8 cellular contexts compared by ENCODE assay signal in the genomic region with DNA sequence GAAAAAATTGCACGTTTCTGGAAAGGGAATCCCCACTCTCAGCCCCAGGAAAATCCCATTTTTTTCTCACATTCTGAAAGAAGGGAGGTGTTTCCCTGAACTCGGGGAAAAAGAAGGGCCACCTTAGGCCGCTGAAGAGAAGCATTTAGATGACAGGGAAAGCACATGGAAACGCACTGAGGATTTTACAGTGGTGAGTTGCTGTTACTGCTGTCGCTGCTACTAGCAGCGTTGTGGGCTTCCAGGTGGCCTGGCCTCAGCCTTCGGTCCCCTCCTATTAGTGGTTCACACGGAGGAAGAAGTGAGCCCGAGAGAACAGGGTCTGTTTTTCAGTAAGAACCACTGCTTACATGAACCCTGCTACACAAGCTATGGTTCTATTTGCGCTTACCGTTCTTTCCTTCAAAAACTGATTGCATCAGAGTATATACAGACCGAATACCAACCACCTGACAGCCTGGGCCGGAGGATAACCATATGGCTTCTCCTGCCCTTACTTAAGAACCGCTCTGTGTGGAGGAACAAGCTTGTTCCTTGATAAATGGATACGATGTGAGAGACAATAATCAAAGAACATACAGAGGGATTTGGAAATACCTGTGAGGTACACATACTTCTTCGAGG. TPM values are rescaled to one million over a fixed set of nuclear protein-coding genes. Genes with fewer than 3 reads are reported as not detected.
DNase-seq lines count a peak whose midpoint lies in the region; ATAC-seq, FAIRE-seq and TF ChIP-seq lines count a peak whose summit lies in the region.

No MANE protein-coding gene starts in this region.

- H3K9ac ChIP-seq in GM12878 (ENCODE audit: control insufficient read depth, insufficient read depth, low read length), result no peak overlapping the region

- H3K4me3 ChIP-seq in AG04449 (ENCODE audit: low read depth, low read length), result peak overlapping the region; percentile 61
- H3K4me3 ChIP-seq in GM12878, result no peak overlapping the region
- peak overlapping the region; percentile 47 to 57 (median 57) for H3K4me3 ChIP-seq in thyroid gland (replicated peaks in 1 of 3)

- TF ChIP-seq EP300 in GM12878 (IDR thresholded peaks at IDR 0.05; ENCODE audit: borderline replicate concordance in 1 of 2, control insufficient read depth in 1 of 2, low read depth in 2 of 2, low read length in 2 of 2), result no peak

- H4K20me1 ChIP-seq in GM12878 (ENCODE audit: control insufficient read depth, insufficient read depth), result no peaks in the 10 kb centered on the region

- no peak overlapping the region for H2AFZ ChIP-seq in GM12878 (ENCODE audit: control insufficient read depth, low read depth, low read length)

- no peak for DNase-seq in AG04449 (ENCODE audit: low read depth, low spot score)
- no peak for DNase-seq in GM12878 (ENCODE audit: low read depth, low spot score)
- DNase-seq in left lobe of liver (ENCODE audit: low spot score), result peak; percentile 48
- DNase-seq in thyroid gland, result peak in 1 of 2 donors; percentile 22
- no peak for DNase-seq in NCI-H2171 (lab: John Stamatoyannopoulos, UW)
- DNase-seq in hepatic stellate cell (ENCODE audit: low spot score), result no peak
- DNase-seq in hippocampal formation (lab: John Stamatoyannopoulos, UW), result no peak

- intact Hi-C loops in GM12878 (cut with micrococcal nuclease; ENCODE audit: unreplicated experiment), result no loop called here
- intact Hi-C loops in thyroid gland (cut with DNase I), result no loop called here

- CTCF ChIA-PET in AG04449 (lab: Yijun Ruan, JAX), result no interaction called here
- CTCF ChIA-PET in GM12878 (lab: Yijun Ruan, JAX), result interaction anchor here (0.6 kb wide), 1 partner anchor 38 kb away, joined by 3 read pairs; no protein-coding TSS in a partner anchor

- in situ Hi-C loops in GM12878 (cut with MboI), result no loop called here

- no peak for TF ChIP-seq RAD21 in GM12878 (IDR thresholded peaks at IDR 0.05; ENCODE audit: insufficient read depth, low read depth, low read length)

- BruUV-seq in GM12878 (replicated peaks; lab: Mats Ljungman, UMichigan), result no TSS peak

- H3K27me3 ChIP-seq in GM12878 (replicated peaks in 1 of 2; ENCODE audit: control insufficient read depth in 2 of 2, insufficient read depth in 2 of 2, low read length in 1 of 2) (peaks cover 0 to 18% of the 10 kb centered on the region in 2 experiments; a peak in 3 of 4 replicates), thyroid gland (no peaks in the 10 kb centered on the region)

- no peaks in the 10 kb centered on the region for H3K79me2 ChIP-seq in GM12878 (ENCODE audit: control insufficient read depth, insufficient read depth, low read length)

- H3K9me3 ChIP-seq in GM12878 (replicated peaks; ENCODE audit: control insufficient read depth, insufficient read depth, low read length) (no peaks in the 10 kb centered on the region), thyroid gland (no peaks in the 10 kb centered on the region)

- H3K27ac ChIP-seq in GM12878 (ENCODE audit: control insufficient read depth, insufficient read depth) (no peak overlapping the region), thyroid gland (peak overlapping the region; percentile 25 to 74 (median 68))

- RAD21 ChIA-PET in GM12878 (lab: Charles Lee; ENCODE audit: unreplicated experiment), result no interaction called here

- H3K4me1 ChIP-seq in GM12878 (ENCODE audit: control insufficient read depth, insufficient read depth, low read length) (no peaks in the 10 kb centered on the region), thyroid gland (peaks cover 4 to 5% of the 10 kb centered on the region in 2 donors)

- SMC1A ChIA-PET in GM12878 (lab: Charles Lee; ENCODE audit: uncharacterized antibody, unreplicated experiment), result interaction anchor here (1.6 kb wide), 1 partner anchor 14 kb away, joined by 3 read pairs; no protein-coding TSS in a partner anchor

- H3K36me3 ChIP-seq in GM12878 (ENCODE audit: control insufficient read depth in 2 of 2, insufficient read depth in 2 of 2, low read length in 1 of 2) (no peaks in the 10 kb centered on the region), thyroid gland (no peaks in the 10 kb centered on the region)

- no peak overlapping the region for H3K4me2 ChIP-seq in GM12878 (ENCODE audit: control insufficient read depth, insufficient read depth)

- TF ChIP-seq CTCF in AG04449 (IDR thresholded peaks at IDR 0.05; ENCODE audit: insufficient read depth, low read length, missing control alignments), result no peak
- TF ChIP-seq CTCF in GM12878 (IDR thresholded peaks at IDR 0.05 in 2 of 3, conservative IDR thresholded peaks at IDR 0.05 in 1 of 3; ENCODE audit: control insufficient read depth in 2 of 3, extremely low read depth in 1 of 3, insufficient read depth in 1 of 3, low read depth in 3 of 3, low read length in 3 of 3), result no peak
- peak in 4 of 6 experiments; percentile 15 to 39 (median 26) for TF ChIP-seq CTCF in thyroid gland (IDR thresholded peaks at IDR 0.05)

- FAIRE-seq in GM12878 (lab: Jason Lieb, UNC), result no peak

- TF ChIP-seq POLR2A in GM12878 (IDR thresholded peaks at IDR 0.05; ENCODE audit: low read depth, low read length) (no peak), thyroid gland (IDR thresholded peaks at IDR 0.05) (no peak)

- WGBS in GM12878 (ENCODE audit: insufficient coverage, insufficient replicate concordance, low lambda C conversion rate, missing lambda C conversion rate), result 18% methylated on average over 16 of the region's 16 CpGs
- WGBS in thyroid gland, 2 donors, result 29 to 32% methylated on average over 16 of the region's 16 CpGs

- POLR2A ChIA-PET in AG04449 (lab: Yijun Ruan, JAX) (no interaction called here), GM12878 (lab: Charles Lee) (no interaction called here)

- ATAC-seq in HG02678 (IDR thresholded peaks at IDR 0.05; ENCODE audit: unreplicated experiment) (peak; percentile 44), GM12878 (peak; percentile 71), left lobe of liver (peak; percentile 57)

TF ChIP-seq in GM12878, 131 proteins besides CTCF, POLR2A, EP300 and RAD21 (continues in another document):
- TF ChIP-seq, protein P1, sequence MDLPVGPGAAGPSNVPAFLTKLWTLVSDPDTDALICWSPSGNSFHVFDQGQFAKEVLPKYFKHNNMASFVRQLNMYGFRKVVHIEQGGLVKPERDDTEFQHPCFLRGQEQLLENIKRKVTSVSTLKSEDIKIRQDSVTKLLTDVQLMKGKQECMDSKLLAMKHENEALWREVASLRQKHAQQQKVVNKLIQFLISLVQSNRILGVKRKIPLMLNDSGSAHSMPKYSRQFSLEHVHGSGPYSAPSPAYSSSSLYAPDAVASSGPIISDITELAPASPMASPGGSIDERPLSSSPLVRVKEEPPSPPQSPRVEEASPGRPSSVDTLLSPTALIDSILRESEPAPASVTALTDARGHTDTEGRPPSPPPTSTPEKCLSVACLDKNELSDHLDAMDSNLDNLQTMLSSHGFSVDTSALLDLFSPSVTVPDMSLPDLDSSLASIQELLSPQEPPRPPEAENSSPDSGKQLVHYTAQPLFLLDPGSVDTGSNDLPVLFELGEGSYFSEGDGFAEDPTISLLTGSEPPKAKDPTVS (IDR thresholded peaks at IDR 0.05; ENCODE audit: low read depth, low read length), result no peak
- no peak for TF ChIP-seq EGR1 (IDR thresholded peaks at IDR 0.05; ENCODE audit: borderline replicate concordance in 1 of 2, low read depth in 2 of 2, low read length in 2 of 2)
- TF ChIP-seq CBX3 (IDR thresholded peaks at IDR 0.05; ENCODE audit: borderline replicate concordance, low read depth), result no peak
- TF ChIP-seq PAX8 (IDR thresholded peaks at IDR 0.05), result no peak
- TF ChIP-seq RUNX3 (IDR thresholded peaks at IDR 0.05; ENCODE audit: low read length), result no peak

RNA-seq across cellular contexts. Expression of a gene that starts 1.0 kb away (rescaled TPM):
- not detected in 2 replicates for total RNA-seq in GM12878 (2013; cell fraction: nucleolus; rRNA removed)
- total RNA-seq in GM12878 (2014; rRNA removed), result not detected in 2 replicates
- total RNA-seq in GM12878 (2014; rRNA removed; fragmentation: Illumina TruSeq; extraction: Trizol), result not detected in 2 replicates
- not detected in 2 replicates for total RNA-seq in GM12878 (2021)
- polyA plus RNA-seq in GM12878 (2011; ENCODE audit: low read depth), result not detected
- not detected in 2 replicates for polyA plus RNA-seq in GM12878 (2011; rRNA removed)
- polyA plus RNA-seq in GM12878 (2011; cell fraction: cytosol; rRNA removed), result not detected in 2 replicates
- polyA plus RNA-seq in GM12878 (2011; cell fraction: nucleus; rRNA removed), result not detected in 2 replicates
- polyA plus RNA-seq in GM12878 (2012), result not detected in 2 replicates
- not detected in 2 replicates for polyA plus RNA-seq in GM12878 (2014; fragmentation: Illumina TruSeq; extraction: Trizol)
- polyA plus RNA-seq in GM12878 (2014; fragmentation: Nextera tagmentation; extraction: Ambion mirVana), result not detected
- polyA plus RNA-seq in GM12878 (2014; rRNA removed), result not detected in 2 replicates
- polyA plus RNA-seq in GM12878 (2016; fragmentation: Nextera tagmentation; extraction: Ambion mirVana), result not detected
- not detected in 2 replicates for polyA minus RNA-seq in GM12878 (2011; rRNA and poly(A)+ RNA removed)
- polyA minus RNA-seq in GM12878 (2011; cell fraction: cytosol; rRNA and poly(A)+ RNA removed), result not detected in 2 replicates
- not detected in 2 replicates for polyA minus RNA-seq in GM12878 (2011; cell fraction: nucleus; rRNA and poly(A)+ RNA removed)
- total RNA-seq in left lobe of liver, result 4.1 TPM
- total RNA-seq in thyroid gland, result 10 to 100 TPM in 1 of 4 donors, 1 to 10 TPM in 3; 3.7 to 18.5 (median 6.5) TPM

RNA-seq across cellular contexts. Expression of a gene that starts 42.6 kb away (rescaled TPM):
- not detected in 2 replicates for total RNA-seq in GM12878 (2013; cell fraction: nucleolus; rRNA removed)
- total RNA-seq in GM12878 (2014; rRNA removed), result not detected in 2 replicates
- not detected in 2 replicates for total RNA-seq in GM12878 (2014; rRNA removed; fragmentation: Illumina TruSeq; extraction: Trizol)
- 0.27 and 0.46 TPM in 2 replicates for total RNA-seq in GM12878 (2021)
- polyA plus RNA-seq in GM12878 (2011; ENCODE audit: low read depth), result not detected
- not detected in 2 replicates for polyA plus RNA-seq in GM12878 (2011; rRNA removed)
- polyA plus RNA-seq in GM12878 (2011; cell fraction: cytosol; rRNA removed), result not detected in 2 replicates
- not detected in 2 replicates for polyA plus RNA-seq in GM12878 (2011; cell fraction: nucleus; rRNA removed)
- 0.07 TPM in 1 of 2 replicates, not detected in the other for polyA plus RNA-seq in GM12878 (2012)
- polyA plus RNA-seq in GM12878 (2014; fragmentation: Illumina TruSeq; extraction: Trizol), result not detected in 2 replicates
- not detected for polyA plus RNA-seq in GM12878 (2014; fragmentation: Nextera tagmentation; extraction: Ambion mirVana)
- not detected in 2 replicates for polyA plus RNA-seq in GM12878 (2014; rRNA removed)
- not detected for polyA plus RNA-seq in GM12878 (2016; fragmentation: Nextera tagmentation; extraction: Ambion mirVana)
- not detected in 2 replicates for polyA minus RNA-seq in GM12878 (2011; rRNA and poly(A)+ RNA removed)
- polyA minus RNA-seq in GM12878 (2011; cell fraction: cytosol; rRNA and poly(A)+ RNA removed), result 1.6 TPM in 2 replicates
- polyA minus RNA-seq in GM12878 (2011; cell fraction: nucleus; rRNA and poly(A)+ RNA removed), result 0.12 and 0.19 TPM in 2 replicates
- 870 TPM for total RNA-seq in left lobe of liver
- total RNA-seq in thyroid gland, result 100 to 1,000 TPM in 3 of 4 donors, 10 to 100 TPM in 1; 93.0 to 422 (median 229) TPM

Comparison
In these comparisons a context has a peak if more than half of its experiments do, and no peak if none do; other contexts are left out.
1. CTCF ChIP-seq: peak in thyroid gland (4 of 6); none in AG04449 (single experiment) and GM12878 (0 of 3).
2. RNA of a gene that starts 42.6 kb away (total RNA-seq): 870 TPM in left lobe of liver (single experiment) and 93.0 to 422 TPM in thyroid gland; 0.27 to 0.46 TPM in GM12878; every median in the first group is over 10 times any median in the second.
3. Peak in every context shown above with its lines, with median percentiles within 50 percentile points of each other: ATAC-seq.